Comparison of ENCODE assay signal across 1 cellular context in the genomic region with DNA sequence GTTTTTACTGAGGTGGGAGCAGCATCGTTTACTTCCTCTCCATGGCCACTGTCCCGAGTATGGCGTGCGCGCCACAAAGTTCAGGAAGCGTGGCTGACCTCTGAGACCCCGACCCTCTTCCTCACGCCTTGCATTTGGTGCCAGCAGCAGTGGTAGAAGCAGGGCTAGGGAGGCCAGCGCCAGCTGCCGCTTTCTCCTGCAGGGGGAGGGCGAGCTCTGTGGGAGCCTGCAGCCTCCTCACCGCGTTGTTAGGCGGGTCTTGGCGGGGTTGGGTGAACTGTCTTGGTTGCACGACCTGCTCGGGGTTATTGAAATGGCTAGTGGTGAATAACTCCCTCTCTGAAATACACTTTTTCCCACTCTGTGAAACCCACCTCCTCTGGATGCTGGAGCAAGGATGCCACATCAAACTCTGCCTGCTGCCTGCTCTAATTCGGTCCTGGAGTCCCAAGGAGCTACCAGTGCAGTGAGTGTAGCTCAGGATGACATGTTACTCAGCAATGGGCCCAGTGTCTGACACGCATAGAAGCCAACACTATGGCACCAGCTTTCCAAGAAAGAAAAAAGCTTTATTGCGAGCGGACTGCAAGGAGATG.
A peak's percentile ranks its signal among the peaks of the same experiment; 100 is the strongest.
TF ChIP-seq lines count a peak whose summit lies in the region.

No MANE protein-coding gene starts in this region.

TF ChIP-seq in HepG2, 621 proteins besides CTCF, POLR2A, EP300 and RAD21 (continues in another document):
- 0 out of 2 replicates have a peak, but pooled peaks have one; percentile 12 for TF ChIP-seq ZNF768 (CRISPR knock-in tag; IDR thresholded peaks at IDR 0.05)
- TF ChIP-seq ZMYM3 (CRISPR knock-in tag; IDR thresholded peaks at IDR 0.05) = 0 out of 2 replicates have a peak, but pooled peaks have one; percentile 21
- TF ChIP-seq ZNF329 (CRISPR knock-in tag; IDR thresholded peaks at IDR 0.05; ENCODE audit: low read depth) = peak; percentile 94
- TF ChIP-seq MYNN (CRISPR knock-in tag; IDR thresholded peaks at IDR 0.05; ENCODE audit: low read depth) = no peak
- no peak for TF ChIP-seq NAIF1 (CRISPR knock-in tag; IDR thresholded peaks at IDR 0.05; ENCODE audit: borderline replicate concordance)
- TF ChIP-seq, protein P1, sequence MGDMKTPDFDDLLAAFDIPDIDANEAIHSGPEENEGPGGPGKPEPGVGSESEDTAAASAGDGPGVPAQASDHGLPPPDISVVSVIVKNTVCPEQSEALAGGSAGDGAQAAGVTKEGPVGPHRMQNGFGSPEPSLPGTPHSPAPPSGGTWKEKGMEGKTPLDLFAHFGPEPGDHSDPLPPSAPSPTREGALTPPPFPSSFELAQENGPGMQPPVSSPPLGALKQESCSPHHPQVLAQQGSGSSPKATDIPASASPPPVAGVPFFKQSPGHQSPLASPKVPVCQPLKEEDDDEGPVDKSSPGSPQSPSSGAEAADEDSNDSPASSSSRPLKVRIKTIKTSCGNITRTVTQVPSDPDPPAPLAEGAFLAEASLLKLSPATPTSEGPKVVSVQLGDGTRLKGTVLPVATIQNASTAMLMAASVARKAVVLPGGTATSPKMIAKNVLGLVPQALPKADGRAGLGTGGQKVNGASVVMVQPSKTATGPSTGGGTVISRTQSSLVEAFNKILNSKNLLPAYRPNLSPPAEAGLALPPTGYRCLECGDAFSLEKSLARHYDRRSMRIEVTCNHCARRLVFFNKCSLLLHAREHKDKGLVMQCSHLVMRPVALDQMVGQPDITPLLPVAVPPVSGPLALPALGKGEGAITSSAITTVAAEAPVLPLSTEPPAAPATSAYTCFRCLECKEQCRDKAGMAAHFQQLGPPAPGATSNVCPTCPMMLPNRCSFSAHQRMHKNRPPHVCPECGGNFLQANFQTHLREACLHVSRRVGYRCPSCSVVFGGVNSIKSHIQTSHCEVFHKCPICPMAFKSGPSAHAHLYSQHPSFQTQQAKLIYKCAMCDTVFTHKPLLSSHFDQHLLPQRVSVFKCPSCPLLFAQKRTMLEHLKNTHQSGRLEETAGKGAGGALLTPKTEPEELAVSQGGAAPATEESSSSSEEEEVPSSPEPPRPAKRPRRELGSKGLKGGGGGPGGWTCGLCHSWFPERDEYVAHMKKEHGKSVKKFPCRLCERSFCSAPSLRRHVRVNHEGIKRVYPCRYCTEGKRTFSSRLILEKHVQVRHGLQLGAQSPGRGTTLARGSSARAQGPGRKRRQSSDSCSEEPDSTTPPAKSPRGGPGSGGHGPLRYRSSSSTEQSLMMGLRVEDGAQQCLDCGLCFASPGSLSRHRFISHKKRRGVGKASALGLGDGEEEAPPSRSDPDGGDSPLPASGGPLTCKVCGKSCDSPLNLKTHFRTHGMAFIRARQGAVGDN (CRISPR knock-in tag; IDR thresholded peaks at IDR 0.05) = peak; percentile 49
- TF ChIP-seq, protein P2, sequence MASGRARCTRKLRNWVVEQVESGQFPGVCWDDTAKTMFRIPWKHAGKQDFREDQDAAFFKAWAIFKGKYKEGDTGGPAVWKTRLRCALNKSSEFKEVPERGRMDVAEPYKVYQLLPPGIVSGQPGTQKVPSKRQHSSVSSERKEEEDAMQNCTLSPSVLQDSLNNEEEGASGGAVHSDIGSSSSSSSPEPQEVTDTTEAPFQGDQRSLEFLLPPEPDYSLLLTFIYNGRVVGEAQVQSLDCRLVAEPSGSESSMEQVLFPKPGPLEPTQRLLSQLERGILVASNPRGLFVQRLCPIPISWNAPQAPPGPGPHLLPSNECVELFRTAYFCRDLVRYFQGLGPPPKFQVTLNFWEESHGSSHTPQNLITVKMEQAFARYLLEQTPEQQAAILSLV (CRISPR knock-in tag; IDR thresholded peaks at IDR 0.05; ENCODE audit: borderline replicate concordance) = no peak
- no peak for TF ChIP-seq TRIM22 (IDR thresholded peaks at IDR 0.05)
- no peak for TF ChIP-seq ZNF180 (CRISPR knock-in tag; IDR thresholded peaks at IDR 0.05; ENCODE audit: borderline replicate concordance, low read depth)
- TF ChIP-seq ZNF232 (CRISPR knock-in tag; IDR thresholded peaks at IDR 0.05; ENCODE audit: borderline replicate concordance) = no peak
- TF ChIP-seq, protein P3, sequence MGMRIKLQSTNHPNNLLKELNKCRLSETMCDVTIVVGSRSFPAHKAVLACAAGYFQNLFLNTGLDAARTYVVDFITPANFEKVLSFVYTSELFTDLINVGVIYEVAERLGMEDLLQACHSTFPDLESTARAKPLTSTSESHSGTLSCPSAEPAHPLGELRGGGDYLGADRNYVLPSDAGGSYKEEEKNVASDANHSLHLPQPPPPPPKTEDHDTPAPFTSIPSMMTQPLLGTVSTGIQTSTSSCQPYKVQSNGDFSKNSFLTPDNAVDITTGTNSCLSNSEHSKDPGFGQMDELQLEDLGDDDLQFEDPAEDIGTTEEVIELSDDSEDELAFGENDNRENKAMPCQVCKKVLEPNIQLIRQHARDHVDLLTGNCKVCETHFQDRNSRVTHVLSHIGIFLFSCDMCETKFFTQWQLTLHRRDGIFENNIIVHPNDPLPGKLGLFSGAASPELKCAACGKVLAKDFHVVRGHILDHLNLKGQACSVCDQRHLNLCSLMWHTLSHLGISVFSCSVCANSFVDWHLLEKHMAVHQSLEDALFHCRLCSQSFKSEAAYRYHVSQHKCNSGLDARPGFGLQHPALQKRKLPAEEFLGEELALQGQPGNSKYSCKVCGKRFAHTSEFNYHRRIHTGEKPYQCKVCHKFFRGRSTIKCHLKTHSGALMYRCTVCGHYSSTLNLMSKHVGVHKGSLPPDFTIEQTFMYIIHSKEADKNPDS (CRISPR knock-in tag; IDR thresholded peaks at IDR 0.05) = no peak
- TF ChIP-seq ZNF264 (CRISPR knock-in tag; IDR thresholded peaks at IDR 0.05) = no peak
- no peak for TF ChIP-seq HIC2 (CRISPR knock-in tag; IDR thresholded peaks at IDR 0.05; ENCODE audit: low read depth)
- TF ChIP-seq BRD4 (CRISPR knock-in tag; IDR thresholded peaks at IDR 0.05) = no peak
- no peak for TF ChIP-seq ZSCAN31 (CRISPR knock-in tag; IDR thresholded peaks at IDR 0.05; ENCODE audit: low read depth)
- TF ChIP-seq, protein P4, sequence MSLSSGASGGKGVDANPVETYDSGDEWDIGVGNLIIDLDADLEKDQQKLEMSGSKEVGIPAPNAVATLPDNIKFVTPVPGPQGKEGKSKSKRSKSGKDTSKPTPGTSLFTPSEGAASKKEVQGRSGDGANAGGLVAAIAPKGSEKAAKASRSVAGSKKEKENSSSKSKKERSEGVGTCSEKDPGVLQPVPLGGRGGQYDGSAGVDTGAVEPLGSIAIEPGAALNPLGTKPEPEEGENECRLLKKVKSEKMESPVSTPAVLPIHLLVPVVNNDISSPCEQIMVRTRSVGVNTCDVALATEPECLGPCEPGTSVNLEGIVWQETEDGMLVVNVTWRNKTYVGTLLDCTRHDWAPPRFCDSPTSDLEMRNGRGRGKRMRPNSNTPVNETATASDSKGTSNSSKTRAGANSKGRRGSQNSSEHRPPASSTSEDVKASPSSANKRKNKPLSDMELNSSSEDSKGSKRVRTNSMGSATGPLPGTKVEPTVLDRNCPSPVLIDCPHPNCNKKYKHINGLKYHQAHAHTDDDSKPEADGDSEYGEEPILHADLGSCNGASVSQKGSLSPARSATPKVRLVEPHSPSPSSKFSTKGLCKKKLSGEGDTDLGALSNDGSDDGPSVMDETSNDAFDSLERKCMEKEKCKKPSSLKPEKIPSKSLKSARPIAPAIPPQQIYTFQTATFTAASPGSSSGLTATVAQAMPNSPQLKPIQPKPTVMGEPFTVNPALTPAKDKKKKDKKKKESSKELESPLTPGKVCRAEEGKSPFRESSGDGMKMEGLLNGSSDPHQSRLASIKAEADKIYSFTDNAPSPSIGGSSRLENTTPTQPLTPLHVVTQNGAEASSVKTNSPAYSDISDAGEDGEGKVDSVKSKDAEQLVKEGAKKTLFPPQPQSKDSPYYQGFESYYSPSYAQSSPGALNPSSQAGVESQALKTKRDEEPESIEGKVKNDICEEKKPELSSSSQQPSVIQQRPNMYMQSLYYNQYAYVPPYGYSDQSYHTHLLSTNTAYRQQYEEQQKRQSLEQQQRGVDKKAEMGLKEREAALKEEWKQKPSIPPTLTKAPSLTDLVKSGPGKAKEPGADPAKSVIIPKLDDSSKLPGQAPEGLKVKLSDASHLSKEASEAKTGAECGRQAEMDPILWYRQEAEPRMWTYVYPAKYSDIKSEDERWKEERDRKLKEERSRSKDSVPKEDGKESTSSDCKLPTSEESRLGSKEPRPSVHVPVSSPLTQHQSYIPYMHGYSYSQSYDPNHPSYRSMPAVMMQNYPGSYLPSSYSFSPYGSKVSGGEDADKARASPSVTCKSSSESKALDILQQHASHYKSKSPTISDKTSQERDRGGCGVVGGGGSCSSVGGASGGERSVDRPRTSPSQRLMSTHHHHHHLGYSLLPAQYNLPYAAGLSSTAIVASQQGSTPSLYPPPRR (CRISPR knock-in tag; IDR thresholded peaks at IDR 0.05; ENCODE audit: borderline replicate concordance) = no peak
- no peak for TF ChIP-seq ZNF800 (CRISPR knock-in tag; IDR thresholded peaks at IDR 0.05)
- 0 out of 2 replicates have a peak, but pooled peaks have one; percentile 25 for TF ChIP-seq HNRNPL (IDR thresholded peaks at IDR 0.05; ENCODE audit: low read depth, low read length)
- TF ChIP-seq, protein P5, sequence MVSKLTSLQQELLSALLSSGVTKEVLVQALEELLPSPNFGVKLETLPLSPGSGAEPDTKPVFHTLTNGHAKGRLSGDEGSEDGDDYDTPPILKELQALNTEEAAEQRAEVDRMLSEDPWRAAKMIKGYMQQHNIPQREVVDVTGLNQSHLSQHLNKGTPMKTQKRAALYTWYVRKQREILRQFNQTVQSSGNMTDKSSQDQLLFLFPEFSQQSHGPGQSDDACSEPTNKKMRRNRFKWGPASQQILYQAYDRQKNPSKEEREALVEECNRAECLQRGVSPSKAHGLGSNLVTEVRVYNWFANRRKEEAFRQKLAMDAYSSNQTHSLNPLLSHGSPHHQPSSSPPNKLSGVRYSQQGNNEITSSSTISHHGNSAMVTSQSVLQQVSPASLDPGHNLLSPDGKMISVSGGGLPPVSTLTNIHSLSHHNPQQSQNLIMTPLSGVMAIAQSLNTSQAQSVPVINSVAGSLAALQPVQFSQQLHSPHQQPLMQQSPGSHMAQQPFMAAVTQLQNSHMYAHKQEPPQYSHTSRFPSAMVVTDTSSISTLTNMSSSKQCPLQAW (CRISPR knock-in tag; IDR thresholded peaks at IDR 0.05) = 0 out of 2 replicates have a peak, but pooled peaks have one; percentile 34
- no peak for TF ChIP-seq TCF7 (IDR thresholded peaks at IDR 0.05; ENCODE audit: low read depth)
- no peak for TF ChIP-seq ZFP36 (IDR thresholded peaks at IDR 0.05; ENCODE audit: borderline replicate concordance, low read depth, low read length, partially characterized antibody)
- TF ChIP-seq ZNF563 (CRISPR knock-in tag; IDR thresholded peaks at IDR 0.05) = no peak
- no peak for TF ChIP-seq ATF6 (CRISPR knock-in tag; conservative IDR thresholded peaks at IDR 0.05)
- no peak for TF ChIP-seq E2F5 (CRISPR knock-in tag; conservative IDR thresholded peaks at IDR 0.05)
- no peak for TF ChIP-seq KDM5B (CRISPR knock-in tag; IDR thresholded peaks at IDR 0.05; ENCODE audit: borderline replicate concordance)
- no peak for TF ChIP-seq ZNF720 (CRISPR knock-in tag; IDR thresholded peaks at IDR 0.05)
- no peak for TF ChIP-seq GPN1 (CRISPR knock-in tag; IDR thresholded peaks at IDR 0.05; ENCODE audit: borderline replicate concordance)
- TF ChIP-seq ZNF557 (CRISPR knock-in tag; IDR thresholded peaks at IDR 0.05) = no peak
